1 cellular context compared by ENCODE assay signal in genomic region chr6:24321538-24322162, GRCh38.
TF ChIP-seq lines count a peak whose summit lies in the region.

No MANE protein-coding gene starts in this region.

TF ChIP-seq in HEK293, 187 proteins besides CTCF, POLR2A, EP300 and RAD21 (continued from another document):
- TF ChIP-seq PRDM10 (tag by site-specific recombination; IDR thresholded peaks at IDR 0.05), result peak; percentile 52; the same call in 1 of the 2 replicates
- TF ChIP-seq PRDM6 (tag by site-specific recombination; IDR thresholded peaks at IDR 0.05), result peak; percentile 85
- TF ChIP-seq SP7 (tag by site-specific recombination; IDR thresholded peaks at IDR 0.05), result peak; percentile 53; the same call in 1 of the 2 replicates
- TF ChIP-seq PRDM4 (tag by site-specific recombination; IDR thresholded peaks at IDR 0.05), result peak; percentile 20; the same call in 1 of the 2 replicates
- peak; percentile 30; the same call in 1 of the 2 replicates for TF ChIP-seq GLIS1 (tag by site-specific recombination; IDR thresholded peaks at IDR 0.05)
- TF ChIP-seq ZEB2 (tag by site-specific recombination; IDR thresholded peaks at IDR 0.05), result peak; percentile 66; the same call in 1 of the 2 replicates
- TF ChIP-seq BCL11A (tag by site-specific recombination; IDR thresholded peaks at IDR 0.05; ENCODE audit: low read depth), result 0 out of 2 replicates have a peak, but pooled peaks have one; percentile 40
- peak; percentile 41 for TF ChIP-seq ZFHX2 (tag by site-specific recombination; conservative IDR thresholded peaks at IDR 0.05)
- TF ChIP-seq BCL6B (tag by site-specific recombination; IDR thresholded peaks at IDR 0.05), result no peak
- no peak for TF ChIP-seq ZNF37A (tag by site-specific recombination; IDR thresholded peaks at IDR 0.05)
- peak; percentile 25; the same call in 1 of the 2 replicates for TF ChIP-seq KLF10 (tag by site-specific recombination; IDR thresholded peaks at IDR 0.05)
- no peak for TF ChIP-seq ZNF311 (tag by site-specific recombination; IDR thresholded peaks at IDR 0.05; ENCODE audit: borderline replicate concordance)
- TF ChIP-seq ZNF76 (tag by site-specific recombination; IDR thresholded peaks at IDR 0.05; ENCODE audit: borderline replicate concordance, low read depth), result no peak
- TF ChIP-seq ZNF2 (tag by site-specific recombination; IDR thresholded peaks at IDR 0.05), result no peak
- TF ChIP-seq ZNF843 (tag by site-specific recombination; IDR thresholded peaks at IDR 0.05), result peak; percentile 45; the same call in 1 of the 2 replicates
- TF ChIP-seq ZNF629 (tag by site-specific recombination; IDR thresholded peaks at IDR 0.05), result peak; percentile 46
- TF ChIP-seq REPIN1 (tag by site-specific recombination; IDR thresholded peaks at IDR 0.05; ENCODE audit: low read depth), result no peak
- peak; percentile 42 for TF ChIP-seq ZXDB (tag by site-specific recombination; IDR thresholded peaks at IDR 0.05)
- peak; percentile 50; the same call in 1 of the 2 replicates for TF ChIP-seq FEZF1 (tag by site-specific recombination; IDR thresholded peaks at IDR 0.05)
- peak; percentile 34; the same call in 1 of the 2 replicates for TF ChIP-seq OSR2 (tag by site-specific recombination; IDR thresholded peaks at IDR 0.05)
- TF ChIP-seq ZNF248 (tag by site-specific recombination; IDR thresholded peaks at IDR 0.05), result no peak
- peak; percentile 51; the same call in 1 of the 2 replicates for TF ChIP-seq ZNF366 (tag by site-specific recombination; conservative IDR thresholded peaks at IDR 0.05)
- TF ChIP-seq ZBTB17 (tag by site-specific recombination; IDR thresholded peaks at IDR 0.05), result peak; percentile 44; the same call in 1 of the 2 replicates
- no peak for TF ChIP-seq MZF1 (tag by site-specific recombination; IDR thresholded peaks at IDR 0.05; ENCODE audit: borderline replicate concordance)
